Comparison of ENCODE assay signal across 35 cellular contexts in genomic region chr16:88361775-88362174, GRCh38. TPM values are rescaled to one million over a fixed set of nuclear protein-coding genes. Genes with fewer than 3 reads are reported as not detected.
"Had no signal": no experiment of that assay in that cellular context is flagged by ENCODE, and none has a peak within 500 bp of the region (broad histone marks: within the 10 kb centered on the region; RNA-seq: fewer than 3 reads in every experiment).

No MANE protein-coding gene starts in this region.

- H3K9ac ChIP-seq: KMS-11 had no signal

- H3K27ac ChIP-seq: KMS-11 had no signal

- H3K9me3 ChIP-seq: MG63 had no signal

- H3K27me3 ChIP-seq: MG63 had no signal

- H3K36me3 ChIP-seq: MG63 had no signal

- H3K4me3 ChIP-seq: MG63 had no signal

- DNase-seq: Karpas-422, Kasumi-1, MG63, MM.1S, MV-4-11, NCI-H1048, NCI-H1092, NCI-H1092 treated with DMSO at 0.1 percent for 48 hours, NCI-H1105, NCI-H1105 treated with DMSO at 0.1 percent for 48 hours, NCI-H1417, NCI-H1417 treated with DMSO at 0.1 percent for 48 hours, NCI-H1436, NCI-H1436 treated with DMSO at 0.1 percent for 48 hours, NCI-H146, NCI-H1694, NCI-H1694 treated with DMSO at 0.1 percent for 48 hours, NCI-H187, NCI-H187 treated with DMSO at 0.1 percent for 48 hours, NCI-H1930, NCI-H2029, NCI-H2029 treated with DMSO at 0.1 percent for 48 hours, NCI-H2081, NCI-H2081 treated with DMSO at 0.1 percent for 48 hours, NCI-H2107, NCI-H2171, NCI-H2171 treated with DMSO at 0.1 percent for 48 hours, NCI-H2227 treated with DMSO at 0.1 percent for 48 hours, NCI-H226, NCI-H345, NCI-H446, NCI-H446 treated with DMSO at 0.1 percent for 48 hours, NCI-H510A had no signal

- H3K4me2 ChIP-seq: KMS-11 had no signal

RNA-seq across cellular contexts. Expression of gene ZNF469, which starts 21.0 kb away (rescaled TPM):
- total RNA-seq: MCF 10A had no signal
